11 cellular contexts compared by ENCODE assay signal in the genomic region with DNA sequence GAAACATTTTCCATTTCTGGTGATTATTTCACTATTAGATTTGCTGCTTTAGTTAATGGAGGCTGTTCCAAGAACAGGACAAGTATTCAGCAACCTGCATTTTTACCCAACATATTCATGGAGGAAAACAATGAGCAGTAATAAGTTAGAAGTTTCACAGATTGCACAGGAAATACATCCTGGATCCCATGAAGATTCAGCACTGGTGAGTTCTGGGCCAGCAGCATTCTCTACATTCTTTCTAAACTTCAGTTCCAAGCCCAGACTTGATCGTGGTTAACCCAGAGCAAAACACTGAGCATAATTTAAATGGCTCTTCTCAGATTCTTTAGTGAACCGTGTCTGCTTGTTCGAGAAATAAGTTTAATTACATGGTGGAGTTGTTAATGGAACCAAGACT. TPM values are rescaled to one million over a fixed set of nuclear protein-coding genes. Genes with fewer than 3 reads are reported as not detected.
DNase-seq lines count a peak whose midpoint lies in the region; ATAC-seq and TF ChIP-seq lines count a peak whose summit lies in the region.
"Had no signal": no experiment of that assay in that cellular context is flagged by ENCODE, and none has a peak within 500 bp of the region (broad histone marks: within the 10 kb centered on the region; RNA-seq: fewer than 3 reads in every experiment).

No MANE protein-coding gene starts in this region.

- no peaks in the 10 kb centered on the region for H3K27me3 ChIP-seq in smooth muscle cell (ENCODE audit: low read depth)
- H3K27me3 ChIP-seq: ovary had no signal

- no peak for TF ChIP-seq POLR2A in erythroblast (IDR thresholded peaks at IDR 0.05; ENCODE audit: low read length)

- H3F3A ChIP-seq in smooth muscle cell (ENCODE audit: low read depth), result peaks cover 25% of the 10 kb centered on the region

- peaks cover 49% of the 10 kb centered on the region for H3K4me1 ChIP-seq in smooth muscle cell (ENCODE audit: low read depth)

- ATAC-seq in HG02571 (IDR thresholded peaks at IDR 0.05; ENCODE audit: unreplicated experiment), result no peak

- peak overlapping the region; percentile 93 for H3K4me2 ChIP-seq in smooth muscle cell

- peaks cover 6% of the 10 kb centered on the region for H4K20me1 ChIP-seq in smooth muscle cell (ENCODE audit: low read depth)

- no peak for TF ChIP-seq CTCF in smooth muscle cell (IDR thresholded peaks at IDR 0.05; ENCODE audit: borderline replicate concordance, insufficient read depth, poor library complexity, severe bottlenecking)

- no peak overlapping the region for H2AFZ ChIP-seq in smooth muscle cell (ENCODE audit: low read depth)

- peak overlapping the region; percentile 93 for H3K27ac ChIP-seq in smooth muscle cell (ENCODE audit: low read depth)
- H3K27ac ChIP-seq: ovary had no signal

- WGBS in smooth muscle cell (ENCODE audit: low lambda C conversion rate), result under 1% methylated on average over 3 of the region's 3 CpGs

- no peaks in the 10 kb centered on the region for H3K9me3 ChIP-seq in smooth muscle cell (replicated peaks; ENCODE audit: low read depth)
- H3K9me3 ChIP-seq: ovary had no signal

- H3K79me2 ChIP-seq in smooth muscle cell (ENCODE audit: low read depth), result peaks cover 23% of the 10 kb centered on the region

- no peaks in the 10 kb centered on the region for H3K36me3 ChIP-seq in smooth muscle cell (ENCODE audit: low read depth)
- H3K36me3 ChIP-seq: ovary had no signal

- DNase-seq in NCI-H1105 treated with DMSO at 0.1 percent for 48 hours (lab: John Stamatoyannopoulos, UW) (peak; percentile 10), NCI-H1105 (lab: John Stamatoyannopoulos, UW) (no peak), amniotic epithelial cell (ENCODE audit: low read depth) (peak; percentile 90), glomerular visceral epithelial cell (ENCODE audit: extremely low spot score) (peak; percentile 75), smooth muscle cell (lab: John Stamatoyannopoulos, UW; ENCODE audit: unreplicated experiment) (no peak), NCI-H2171 treated with DMSO at 0.1 percent for 48 hours (lab: John Stamatoyannopoulos, UW) (no peak), erythroblast (lab: John Stamatoyannopoulos, UW) (no peak)
- DNase-seq: activated CD4-positive, alpha-beta memory T cell treated with anti-CD3 and anti-CD28 coated beads, Interleukin-2, amount 10 ng/mL, durations not matched to agents 7 days and 5 days; NCI-H1694; ovary had no signal

- no peak overlapping the region for H3K9ac ChIP-seq in smooth muscle cell (ENCODE audit: low read depth)

- peak overlapping the region; percentile 64 for H3K4me3 ChIP-seq in smooth muscle cell
- H3K4me3 ChIP-seq: ovary had no signal

RNA-seq across cellular contexts. Expression of gene FJX1, which starts 3.8 kb away (rescaled TPM):
- total RNA-seq in smooth muscle cell, result 28.3 and 32.7 TPM in 2 replicates
- 41.2 and 44.5 TPM in 2 replicates for polyA plus RNA-seq in smooth muscle cell

RNA-seq across cellular contexts. Expression of gene TRIM44, which starts 40.5 kb away (rescaled TPM):
- total RNA-seq in smooth muscle cell, result 20.9 and 29.7 TPM in 2 replicates
- 32.9 and 36.7 TPM in 2 replicates for polyA plus RNA-seq in smooth muscle cell

Comparison
In these comparisons a context has a peak if more than half of its experiments do, and no peak if none do; other contexts are left out.
1. DNase-seq: peak in NCI-H1105 treated with DMSO at 0.1 percent for 48 hours (single experiment), amniotic epithelial cell (single experiment) and glomerular visceral epithelial cell (single experiment); none in NCI-H1105 (single experiment), smooth muscle cell (single experiment), NCI-H2171 treated with DMSO at 0.1 percent for 48 hours (single experiment) and erythroblast (0 of 2).